18 cellular contexts compared by ENCODE assay signal in genomic region chr4:159108124-159108523, GRCh38. TPM values are rescaled to one million over a fixed set of nuclear protein-coding genes. Genes with fewer than 3 reads are reported as not detected.
DNase-seq lines count a peak whose midpoint lies in the region; ATAC-seq, FAIRE-seq and TF ChIP-seq lines count a peak whose summit lies in the region.
"Had no signal": no experiment of that assay in that cellular context is flagged by ENCODE, and none has a peak within 500 bp of the region (broad histone marks: within the 10 kb centered on the region; RNA-seq: fewer than 3 reads in every experiment).

No MANE protein-coding gene starts in this region.

- no peaks in the 10 kb centered on the region for H3F3A ChIP-seq in Loucy (ENCODE audit: low read depth)

- no peak overlapping the region for H2AFZ ChIP-seq in Loucy (ENCODE audit: low read length)
- no peak overlapping the region for H2AFZ ChIP-seq in hepatocyte

- CTCF ChIA-PET in Caco-2 (lab: Charles Lee), result no interaction called here

- no peaks in the 10 kb centered on the region for H3K9me3 Mint-ChIP-seq in Caco-2 (ENCODE audit: unreplicated experiment)
- H3K9me3 Mint-ChIP-seq in activated naive CD8-positive, alpha-beta T cell treated with anti-CD3 and anti-CD28 coated beads, Interleukin-2, amount 50 U/mL, for 24 hours, result no peaks in the 10 kb centered on the region
- H3K9me3 Mint-ChIP-seq: H9 had no signal

- H3K9ac ChIP-seq in Loucy (ENCODE audit: low read depth, low read length, poor library complexity, severe bottlenecking), result peak overlapping the region; percentile 79

- H3K4me1 Mint-ChIP-seq in Caco-2 (ENCODE audit: low read depth, unreplicated experiment), result peaks cover 37% of the 10 kb centered on the region
- H3K4me1 Mint-ChIP-seq in activated naive CD8-positive, alpha-beta T cell treated with anti-CD3 and anti-CD28 coated beads, Interleukin-2, amount 50 U/mL, for 24 hours, result peaks cover 61% of the 10 kb centered on the region

- H3K4me1 ChIP-seq in Caco-2 (peaks cover 11% of the 10 kb centered on the region), Loucy (ENCODE audit: insufficient read depth, low read length, poor library complexity, severe bottlenecking) (peaks cover 63% of the 10 kb centered on the region), hepatocyte (ENCODE audit: insufficient read depth) (peaks cover 19% of the 10 kb centered on the region)

- intact Hi-C loops in Caco-2 (cut with micrococcal nuclease; ENCODE audit: unreplicated experiment), result no loop called here

- DNase-seq in Caco-2, result no peak
- DNase-seq in activated naive CD8-positive, alpha-beta T cell treated with anti-CD3 and anti-CD28 coated beads, Interleukin-2, amount 50 U/mL, for 24 hours, result no peak
- no peak for DNase-seq in hepatocyte (ENCODE audit: low spot score)
- DNase-seq in central memory CD4-positive, alpha-beta T cell, result no peak
- DNase-seq in GM12891 (ENCODE audit: insufficient read length, low spot score), result no peak
- DNase-seq in iPS-NIHi7 (ENCODE audit: extremely low spot score), result no peak
- DNase-seq in NCI-H2196 (lab: John Stamatoyannopoulos, UW; ENCODE audit: unreplicated experiment), result no peak
- DNase-seq: COR-L47, DMS153, H9, MV-4-11, NCI-H1436, NCI-H2029, NCI-H2171, NCI-H510A, SHP77 treated with DMSO at 0.1 percent for 48 hours had no signal

- H3K4me2 ChIP-seq in Loucy (ENCODE audit: low read depth, low read length, poor library complexity, severe bottlenecking) (peak overlapping the region; percentile 90), hepatocyte (peak overlapping the region; percentile 85)

- no peak overlapping the region for H3K27ac ChIP-seq in hepatocyte
- H3K27ac ChIP-seq: HL-60 had no signal

- H3K27ac Mint-ChIP-seq in Caco-2 (ENCODE audit: unreplicated experiment), result peak overlapping the region; percentile 53
- H3K27ac Mint-ChIP-seq in activated naive CD8-positive, alpha-beta T cell treated with anti-CD3 and anti-CD28 coated beads, Interleukin-2, amount 50 U/mL, for 24 hours, result peak overlapping the region; percentile 24
- H3K27ac Mint-ChIP-seq: H9 had no signal

- H3K4me3 ChIP-seq in Caco-2 (ENCODE audit: low read depth, low read length) (no peak overlapping the region), Loucy (ENCODE audit: low read length, poor library complexity, severe bottlenecking) (peak overlapping the region; percentile 81), hepatocyte (no peak overlapping the region)

- H3K36me3 ChIP-seq in Caco-2 (ENCODE audit: control insufficient read depth, insufficient read depth, low read length) (no peaks in the 10 kb centered on the region), Loucy (ENCODE audit: insufficient read depth, low read length) (no peaks in the 10 kb centered on the region), hepatocyte (replicated peaks; ENCODE audit: insufficient read depth, low read depth) (no peaks in the 10 kb centered on the region)

- H3K4me3 Mint-ChIP-seq in Caco-2 (ENCODE audit: unreplicated experiment), result no peak overlapping the region
- H3K4me3 Mint-ChIP-seq in activated naive CD8-positive, alpha-beta T cell treated with anti-CD3 and anti-CD28 coated beads, Interleukin-2, amount 50 U/mL, for 24 hours, result no peak overlapping the region
- H3K4me3 Mint-ChIP-seq: H9 had no signal

- H3K27me3 ChIP-seq in Caco-2 (replicated peaks; ENCODE audit: control insufficient read depth, insufficient read depth, low read length), result no peaks in the 10 kb centered on the region
- H3K27me3 ChIP-seq in Loucy (ENCODE audit: insufficient read depth, low read length, poor library complexity, severe bottlenecking), result no peaks in the 10 kb centered on the region
- no peaks in the 10 kb centered on the region for H3K27me3 ChIP-seq in hepatocyte

- no peak for ATAC-seq in activated naive CD8-positive, alpha-beta T cell treated with anti-CD3 and anti-CD28 coated beads, Interleukin-2, amount 50 U/mL, for 24 hours

- H3K79me2 ChIP-seq in Loucy (ENCODE audit: insufficient read depth, low read length), result peaks cover 96% of the 10 kb centered on the region
- H3K79me2 ChIP-seq in hepatocyte, result peaks cover 95% of the 10 kb centered on the region

- H3K9me3 ChIP-seq in Caco-2 (no peaks in the 10 kb centered on the region), Loucy (ENCODE audit: insufficient read depth, low read depth, low read length) (no peaks in the 10 kb centered on the region), hepatocyte (ENCODE audit: low read depth) (no peaks in the 10 kb centered on the region)

- 91% methylated on average over 3 of the region's 3 CpGs for WGBS in hepatocyte (ENCODE audit: low lambda C conversion rate, missing lambda C conversion rate)

- no peak for FAIRE-seq in GM12891 (lab: Jason Lieb, UNC)

- H4K20me1 ChIP-seq in Loucy (ENCODE audit: insufficient read depth, low read length, poor library complexity, severe bottlenecking) (peaks cover 83% of the 10 kb centered on the region), hepatocyte (ENCODE audit: insufficient read depth, poor library complexity, severe bottlenecking) (peaks cover 82% of the 10 kb centered on the region)

- no TSS peak for BruUV-seq in Caco-2 (replicated peaks; lab: Mats Ljungman, UMichigan)

- TF ChIP-seq CTCF in Caco-2 (IDR thresholded peaks at IDR 0.05; ENCODE audit: insufficient read depth in 1 of 2, low read depth in 1 of 2, low read length in 1 of 2, severe bottlenecking in 1 of 2, unreplicated experiment in 1 of 2) (no peak), Loucy (conservative IDR thresholded peaks at IDR 0.05; ENCODE audit: low read length) (no peak), hepatocyte (IDR thresholded peaks at IDR 0.05; ENCODE audit: poor library complexity) (no peak)

- H3K27me3 Mint-ChIP-seq in Caco-2 (ENCODE audit: insufficient read depth, unreplicated experiment), result no peaks in the 10 kb centered on the region
- H3K27me3 Mint-ChIP-seq in activated naive CD8-positive, alpha-beta T cell treated with anti-CD3 and anti-CD28 coated beads, Interleukin-2, amount 50 U/mL, for 24 hours, result no peaks in the 10 kb centered on the region

- H3K36me3 Mint-ChIP-seq in Caco-2 (ENCODE audit: insufficient read depth, unreplicated experiment), result peaks cover 38% of the 10 kb centered on the region
- no peaks in the 10 kb centered on the region for H3K36me3 Mint-ChIP-seq in activated naive CD8-positive, alpha-beta T cell treated with anti-CD3 and anti-CD28 coated beads, Interleukin-2, amount 50 U/mL, for 24 hours (ENCODE audit: low read depth)

- TF ChIP-seq POLR2A in GM12891 (IDR thresholded peaks at IDR 0.05; ENCODE audit: low read depth, low read length), result no peak

- POLR2A ChIA-PET in Caco-2 (lab: Charles Lee), result interaction anchor here (0.7 kb wide), 1 partner anchor 312 kb away, joined by 6 read pairs; no protein-coding TSS in a partner anchor

- H3K9me2 ChIP-seq in Loucy (replicated peaks; ENCODE audit: low read depth, low read length), result no peaks in the 10 kb centered on the region
- H3K9me2 ChIP-seq in hepatocyte (replicated peaks; ENCODE audit: insufficient read depth), result no peaks in the 10 kb centered on the region

TF ChIP-seq in GM12891, 5 proteins besides CTCF, POLR2A, EP300 and RAD21:
- TF ChIP-seq PAX5 (IDR thresholded peaks at IDR 0.05; ENCODE audit: insufficient read depth, low read length, severe bottlenecking) (no peak), POU2F2 (IDR thresholded peaks at IDR 0.05; ENCODE audit: low read depth, low read length) (no peak), TAF1 (IDR thresholded peaks at IDR 0.05; ENCODE audit: low read depth, low read length) (no peak), POLR2AphosphoS5 (IDR thresholded peaks at IDR 0.05; ENCODE audit: low read depth, low read length) (no peak), SPI1 (IDR thresholded peaks at IDR 0.05; ENCODE audit: low read depth, low read length) (no peak)
TF ChIP-seq in GM12891: peak in this region for 0.

RNA-seq across cellular contexts. Expression of gene RAPGEF2, which starts 5.2 kb away (rescaled TPM):
- total RNA-seq in Caco-2 (2022), result 65.6 and 67.6 TPM in 2 replicates
- total RNA-seq in hepatocyte, result 64.3 and 79.3 TPM in 2 replicates
- 8.4 and 8.8 TPM in 2 replicates for polyA plus RNA-seq in hepatocyte
- 13.2 TPM for polyA plus RNA-seq in GM12891 (2012; ENCODE audit: low read depth, missing spikeins)
